1 cellular context compared by ENCODE assay signal in the genomic region with DNA sequence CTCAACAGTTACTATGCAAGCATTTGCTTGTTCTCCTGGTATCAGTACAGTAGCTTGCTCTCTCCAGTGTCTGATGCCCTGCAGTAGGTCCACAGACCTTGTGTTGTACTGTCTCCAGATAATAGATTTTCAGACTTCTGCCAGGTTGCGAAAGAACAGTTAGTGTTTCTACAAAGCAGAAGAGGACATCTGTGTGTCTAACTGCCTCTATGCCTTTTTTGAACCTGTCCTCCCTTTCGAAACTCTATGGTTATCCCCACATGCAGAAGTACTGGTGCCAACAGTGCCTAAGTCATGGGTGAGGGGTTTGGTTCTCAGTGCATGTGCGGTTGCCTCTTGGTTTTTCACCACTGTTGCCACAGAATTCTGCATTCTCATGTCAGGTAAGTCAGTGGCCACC.
TF ChIP-seq lines count a peak whose summit lies in the region.

No MANE protein-coding gene starts in this region.

TF ChIP-seq in GM23338, 12 proteins besides CTCF, POLR2A, EP300 and RAD21 (continued from another document):
- TF ChIP-seq, protein P1, sequence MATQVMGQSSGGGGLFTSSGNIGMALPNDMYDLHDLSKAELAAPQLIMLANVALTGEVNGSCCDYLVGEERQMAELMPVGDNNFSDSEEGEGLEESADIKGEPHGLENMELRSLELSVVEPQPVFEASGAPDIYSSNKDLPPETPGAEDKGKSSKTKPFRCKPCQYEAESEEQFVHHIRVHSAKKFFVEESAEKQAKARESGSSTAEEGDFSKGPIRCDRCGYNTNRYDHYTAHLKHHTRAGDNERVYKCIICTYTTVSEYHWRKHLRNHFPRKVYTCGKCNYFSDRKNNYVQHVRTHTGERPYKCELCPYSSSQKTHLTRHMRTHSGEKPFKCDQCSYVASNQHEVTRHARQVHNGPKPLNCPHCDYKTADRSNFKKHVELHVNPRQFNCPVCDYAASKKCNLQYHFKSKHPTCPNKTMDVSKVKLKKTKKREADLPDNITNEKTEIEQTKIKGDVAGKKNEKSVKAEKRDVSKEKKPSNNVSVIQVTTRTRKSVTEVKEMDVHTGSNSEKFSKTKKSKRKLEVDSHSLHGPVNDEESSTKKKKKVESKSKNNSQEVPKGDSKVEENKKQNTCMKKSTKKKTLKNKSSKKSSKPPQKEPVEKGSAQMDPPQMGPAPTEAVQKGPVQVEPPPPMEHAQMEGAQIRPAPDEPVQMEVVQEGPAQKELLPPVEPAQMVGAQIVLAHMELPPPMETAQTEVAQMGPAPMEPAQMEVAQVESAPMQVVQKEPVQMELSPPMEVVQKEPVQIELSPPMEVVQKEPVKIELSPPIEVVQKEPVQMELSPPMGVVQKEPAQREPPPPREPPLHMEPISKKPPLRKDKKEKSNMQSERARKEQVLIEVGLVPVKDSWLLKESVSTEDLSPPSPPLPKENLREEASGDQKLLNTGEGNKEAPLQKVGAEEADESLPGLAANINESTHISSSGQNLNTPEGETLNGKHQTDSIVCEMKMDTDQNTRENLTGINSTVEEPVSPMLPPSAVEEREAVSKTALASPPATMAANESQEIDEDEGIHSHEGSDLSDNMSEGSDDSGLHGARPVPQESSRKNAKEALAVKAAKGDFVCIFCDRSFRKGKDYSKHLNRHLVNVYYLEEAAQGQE (IDR thresholded peaks at IDR 0.05; ENCODE audit: unreplicated experiment) = no peak
- no peak for TF ChIP-seq CREB1 (CRISPR knock-in tag; IDR thresholded peaks at IDR 0.05; ENCODE audit: low read depth)
- TF ChIP-seq NANOG (IDR thresholded peaks at IDR 0.05; ENCODE audit: borderline replicate concordance) = no peak
- TF ChIP-seq JUNB (IDR thresholded peaks at IDR 0.05; ENCODE audit: unreplicated experiment) = no peak
- TF ChIP-seq EZH2 (IDR thresholded peaks at IDR 0.05; ENCODE audit: low read depth, unreplicated experiment) = no peak
- TF ChIP-seq EZH2phosphoT487 (IDR thresholded peaks at IDR 0.05; ENCODE audit: unreplicated experiment) = no peak
- TF ChIP-seq, protein P2, sequence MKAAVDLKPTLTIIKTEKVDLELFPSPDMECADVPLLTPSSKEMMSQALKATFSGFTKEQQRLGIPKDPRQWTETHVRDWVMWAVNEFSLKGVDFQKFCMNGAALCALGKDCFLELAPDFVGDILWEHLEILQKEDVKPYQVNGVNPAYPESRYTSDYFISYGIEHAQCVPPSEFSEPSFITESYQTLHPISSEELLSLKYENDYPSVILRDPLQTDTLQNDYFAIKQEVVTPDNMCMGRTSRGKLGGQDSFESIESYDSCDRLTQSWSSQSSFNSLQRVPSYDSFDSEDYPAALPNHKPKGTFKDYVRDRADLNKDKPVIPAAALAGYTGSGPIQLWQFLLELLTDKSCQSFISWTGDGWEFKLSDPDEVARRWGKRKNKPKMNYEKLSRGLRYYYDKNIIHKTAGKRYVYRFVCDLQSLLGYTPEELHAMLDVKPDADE (IDR thresholded peaks at IDR 0.05) = no peak
- no peak for TF ChIP-seq ZNF114 (CRISPR knock-in tag; IDR thresholded peaks at IDR 0.05)
- TF ChIP-seq STAT1 (IDR thresholded peaks at IDR 0.05; ENCODE audit: unreplicated experiment) = no peak
